Comparison of ENCODE assay signal across 10 cellular contexts in the genomic region with DNA sequence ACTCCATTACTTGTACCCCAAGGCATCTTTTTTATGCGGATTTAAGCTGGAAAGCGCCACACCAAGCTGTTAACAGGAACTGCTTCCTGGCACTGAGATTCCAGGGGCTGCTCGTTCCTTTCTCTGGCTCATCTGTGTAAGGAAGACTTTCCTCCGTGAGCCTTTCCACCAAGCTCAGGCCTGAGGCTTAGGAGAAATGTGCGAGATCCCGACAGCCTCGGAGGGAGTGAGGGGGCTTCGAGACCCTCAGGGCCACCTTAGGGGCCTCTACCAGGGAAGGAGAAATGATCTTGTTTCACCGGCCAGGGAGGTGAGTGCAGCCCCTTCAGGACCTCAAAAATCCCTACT. TPM values are rescaled to one million over a fixed set of nuclear protein-coding genes. Genes with fewer than 3 reads are reported as not detected.
A peak's percentile ranks its signal among the peaks of the same experiment; 100 is the strongest.
DNase-seq lines count a peak whose midpoint lies in the region; ATAC-seq and TF ChIP-seq lines count a peak whose summit lies in the region.
"Had no signal": no experiment of that assay in that cellular context is flagged by ENCODE, and none has a peak within 500 bp of the region (broad histone marks: within the 10 kb centered on the region; RNA-seq: fewer than 3 reads in every experiment).

No MANE protein-coding gene starts in this region.

- H3K27me3 Mint-ChIP-seq in natural killer cell (ENCODE audit: low read depth in 2 of 2): peaks cover 0 to 17% of the 10 kb centered on the region in 2 donors

- peak overlapping the region; percentile 84 to 85 for H3K9ac ChIP-seq in colonic mucosa (ENCODE audit: low read depth in 2 of 2, low read length in 2 of 2)

- in situ Hi-C loops in GM13976 (cut with MboI; ENCODE audit: low sequenced_read_pairs, unreplicated experiment): loop anchor here (10.0 kb wide), 1 partner anchor 308 kb away; no protein-coding TSS in a partner anchor

- H3K36me3 Mint-ChIP-seq in natural killer cell: no peaks in the 10 kb centered on the region

- peak overlapping the region; percentile 6 for H2AFZ ChIP-seq in ACC112 (ENCODE audit: low read length, unreplicated experiment)

- no peak overlapping the region for H3K27ac ChIP-seq in ACC112 (ENCODE audit: low read depth, low read length)
- peak overlapping the region; percentile 86 for H3K27ac ChIP-seq in colonic mucosa
- H3K27ac ChIP-seq: thyroid gland had no signal

- H3K27ac Mint-ChIP-seq in natural killer cell: no peak overlapping the region

- TF ChIP-seq CTCF in colonic mucosa (IDR thresholded peaks at IDR 0.05) (no peak), natural killer cell (IDR thresholded peaks at IDR 0.05) (peak; percentile 7), GM13976 (IDR thresholded peaks at IDR 0.05; ENCODE audit: borderline replicate concordance, control extremely low read depth, extremely low read depth, insufficient read depth, missing control alignments) (no peak)

- no peaks in the 10 kb centered on the region for H3K27me3 ChIP-seq in ACC112 (ENCODE audit: insufficient read depth, low read length)
- no peaks in the 10 kb centered on the region for H3K27me3 ChIP-seq in colonic mucosa
- H3K27me3 ChIP-seq: thyroid gland had no signal

- no peaks in the 10 kb centered on the region for H3K79me2 ChIP-seq in ACC112 (ENCODE audit: control insufficient read depth, insufficient read depth, low read length, unreplicated experiment)

- peak overlapping the region; percentile 50 for H3K4me3 Mint-ChIP-seq in natural killer cell

- no peaks in the 10 kb centered on the region for H3K9me3 ChIP-seq in colonic mucosa
- H3K9me3 ChIP-seq: thyroid gland had no signal

- DNase-seq in colonic mucosa (no peak), natural killer cell (no peak), C1 segment of cervical spinal cord (lab: John Stamatoyannopoulos, UW) (no peak), DMS 273 (lab: John Stamatoyannopoulos, UW; ENCODE audit: unreplicated experiment) (no peak), GM13976 (ENCODE audit: low spot score) (no peak)
- DNase-seq: DND-41 had no signal

- peak overlapping the region; percentile 80 for H3K4me3 ChIP-seq in ACC112 (ENCODE audit: low read depth, low read length)
- peak overlapping the region; percentile 55 for H3K4me3 ChIP-seq in colonic mucosa

- peaks cover 0 to 5% of the 10 kb centered on the region in 2 donors for H3K4me1 Mint-ChIP-seq in natural killer cell

- intact Hi-C loops in colonic mucosa (cut with DNase I) (loop anchor here (5.0 kb wide), 2 partner anchors 50 to 310 kb away; a partner anchor contains a TSS), natural killer cell (cut with micrococcal nuclease) (loop anchor here (1.0 to 5.0 kb wide), 6 partner anchors 40 to 308 kb away; no protein-coding TSS in a partner anchor)

- peaks cover 0 to 5% of the 10 kb centered on the region in 2 donors for H3K9me3 Mint-ChIP-seq in natural killer cell

- H3K36me3 ChIP-seq in ACC112 (ENCODE audit: insufficient read depth, low read length): no peaks in the 10 kb centered on the region
- no peaks in the 10 kb centered on the region for H3K36me3 ChIP-seq in colonic mucosa
- H3K36me3 ChIP-seq: thyroid gland had no signal

- ATAC-seq in HG03103 (IDR thresholded peaks at IDR 0.05; ENCODE audit: low read depth, unreplicated experiment) (peak; percentile 4), natural killer cell (no peak), GM21619 (IDR thresholded peaks at IDR 0.05; ENCODE audit: unreplicated experiment) (no peak)

- H3K4me1 ChIP-seq in ACC112 (ENCODE audit: control insufficient read depth, insufficient read depth, low read length, unreplicated experiment): no peaks in the 10 kb centered on the region
- H3K4me1 ChIP-seq in colonic mucosa: peaks cover 4% of the 10 kb centered on the region

RNA-seq across cellular contexts. Expression of a gene that starts 17.1 kb away (rescaled TPM):
- total RNA-seq in colonic mucosa: 100 to 1,000 TPM; 244 to 258 TPM
- 100 to 1,000 TPM in 2 of 3 donors, 10 to 100 TPM in 1; 87.5 to 151 (median 113) TPM for total RNA-seq in natural killer cell

RNA-seq across cellular contexts. Expression of a gene that starts 51.7 kb away (rescaled TPM):
- total RNA-seq in colonic mucosa (100 to 1,000 TPM; 309 to 534 TPM), natural killer cell (100 to 1,000 TPM; 485 to 540 (median 529) TPM)
